Comparison of ENCODE assay signal across 19 cellular contexts in the genomic region with DNA sequence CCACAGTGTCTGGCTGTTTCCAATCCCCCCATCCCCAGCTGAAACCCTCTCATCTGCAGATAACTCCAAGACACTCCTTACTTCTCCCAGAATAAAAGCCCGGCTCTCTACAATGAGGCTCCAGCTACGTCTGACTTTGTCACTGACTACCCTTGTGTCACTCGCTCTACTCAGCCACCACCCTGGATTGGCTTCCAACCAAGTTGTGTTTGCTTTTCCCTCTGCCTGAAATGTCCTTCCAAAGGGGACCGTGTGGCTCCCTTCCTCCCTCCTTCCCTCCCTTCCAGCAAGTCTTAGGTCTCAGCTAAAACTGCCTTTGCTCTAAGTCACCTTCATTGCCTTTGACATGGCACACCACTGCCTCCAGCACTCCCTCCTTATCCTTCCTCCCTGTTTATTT. TPM values are rescaled to one million over a fixed set of nuclear protein-coding genes. Genes with fewer than 3 reads are reported as not detected.
DNase-seq lines count a peak whose midpoint lies in the region; ATAC-seq, FAIRE-seq and TF ChIP-seq lines count a peak whose summit lies in the region.
"Had no signal": no experiment of that assay in that cellular context is flagged by ENCODE, and none has a peak within 500 bp of the region (broad histone marks: within the 10 kb centered on the region; RNA-seq: fewer than 3 reads in every experiment).

No MANE protein-coding gene starts in this region.

- H3K36me3 ChIP-seq in K562 (ENCODE audit: control insufficient read depth, insufficient read depth, low read length) (no peaks in the 10 kb centered on the region), liver (ENCODE audit: control insufficient read depth in 4 of 4, insufficient read depth in 3 of 4, low read depth in 1 of 4, low read length in 3 of 4) (peaks cover 0 to 3% (median 0%) of the 10 kb centered on the region in 4 donors), ovary (no peaks in the 10 kb centered on the region), tibial artery (no peaks in the 10 kb centered on the region)
- H3K36me3 ChIP-seq: brain microvascular endothelial cell, esophagus muscularis mucosa had no signal

- H3K9ac ChIP-seq in K562 (ENCODE audit: insufficient read depth in 1 of 2, low read depth in 2 of 2, low read length in 2 of 2) (no peak overlapping the region), liver (ENCODE audit: low read depth in 1 of 2, low read length in 2 of 2) (peak overlapping the region; percentile 14 to 32)

- no peak for FAIRE-seq in K562 (lab: Jason Lieb, UNC)

- TF ChIP-seq RAD21 in K562 (CRISPR knock-in tag; conservative IDR thresholded peaks at IDR 0.05 in 1 of 2, IDR thresholded peaks at IDR 0.05 in 1 of 2) (no peak), liver (IDR thresholded peaks at IDR 0.05) (peak in 1 of 2 donors; percentile 45)

- CTCF ChIA-PET in K562 (lab: Yijun Ruan, JAX; ENCODE audit: low intra/inter-chr PET ratio) = no interaction called here

- H3K9me3 ChIP-seq in K562 (replicated peaks; ENCODE audit: control insufficient read depth, insufficient read depth, low read depth, low read length) (no peaks in the 10 kb centered on the region), liver (ENCODE audit: control insufficient read depth in 4 of 4, low read length in 3 of 4) (no peaks in the 10 kb centered on the region), ovary (no peaks in the 10 kb centered on the region), tibial artery (peaks cover 0 to 1% (median 0%) of the 10 kb centered on the region in 3 donors)
- H3K9me3 ChIP-seq: esophagus muscularis mucosa had no signal

- peak; percentile 37 for DNase-seq in NCI-H146 (lab: John Stamatoyannopoulos, UW)
- no peak for DNase-seq in NCI-H146 treated with DMSO at 0.1 percent for 48 hours (lab: John Stamatoyannopoulos, UW; ENCODE audit: unreplicated experiment)
- DNase-seq in K562 (ENCODE audit: extremely low read depth in 1 of 4, low spot score in 3 of 4) = no peak
- no peak for DNase-seq in ureter (ENCODE audit: low spot score)
- DNase-seq in ovary = no peak
- no peak for DNase-seq in tibial artery
- DNase-seq: activated CD4-positive, CD25-positive, alpha-beta regulatory T cell; brain microvascular endothelial cell; dermis blood vessel endothelial cell; HFFc6; Kasumi-1; NCI-H1417 treated with DMSO at 0.1 percent for 48 hours; NCI-H226; SIG-M5; stimulated activated CD8-positive, alpha-beta memory T cell treated with anti-CD3 and anti-CD28 coated beads, Interleukin-4, amount 100 ng/mL, for 48 hours had no signal

- H2AFZ ChIP-seq in K562 (ENCODE audit: low read depth, low read length) = peak overlapping the region; percentile 29; the same call in 1 of the 2 replicates

- no peak for ATAC-seq in K562

- H3K27me3 ChIP-seq in K562 (ENCODE audit: control insufficient read depth in 2 of 2, insufficient read depth in 2 of 2, low read length in 2 of 2) = peaks cover 0 to 5% of the 10 kb centered on the region in 2 experiments; a peak in 1 of 5 replicates
- no peaks in the 10 kb centered on the region for H3K27me3 ChIP-seq in liver (ENCODE audit: control insufficient read depth in 4 of 4, insufficient read depth in 4 of 4, low read length in 3 of 4)
- no peaks in the 10 kb centered on the region for H3K27me3 ChIP-seq in ovary
- H3K27me3 ChIP-seq in tibial artery = no peaks in the 10 kb centered on the region
- H3K27me3 ChIP-seq: brain microvascular endothelial cell had no signal

- H3K9me1 ChIP-seq in K562 (ENCODE audit: control insufficient read depth, insufficient read depth, low read length) = no peaks in the 10 kb centered on the region

- in situ Hi-C loops in K562 (cut with MboI) = no loop called here

- TF ChIP-seq POLR2A in K562 (conservative IDR thresholded peaks at IDR 0.05) (no peak), ovary (IDR thresholded peaks at IDR 0.05) (no peak)

- intact Hi-C loops in K562 (cut with micrococcal nuclease) = no loop called here
- intact Hi-C loops in ovary (cut with DNase I) = no loop called here
- intact Hi-C loops in tibial artery (cut with DNase I; ENCODE audit: low total_unique reads) = no loop called here

- BruUV-seq in K562 (replicated peaks; lab: Mats Ljungman, UMichigan) = no TSS peak

- peaks cover 2 to 3% of the 10 kb centered on the region in 2 experiments; a peak in 2 of 5 replicates for H3K4me1 ChIP-seq in K562 (replicated peaks in 1 of 2; ENCODE audit: control insufficient read depth in 2 of 2, insufficient read depth in 2 of 2, low read length in 2 of 2)
- peaks cover 9 to 39% (median 27%) of the 10 kb centered on the region in 4 donors for H3K4me1 ChIP-seq in liver (ENCODE audit: control insufficient read depth in 4 of 4, insufficient read depth in 4 of 4, low read length in 3 of 4)
- no peaks in the 10 kb centered on the region for H3K4me1 ChIP-seq in ovary (ENCODE audit: insufficient read depth)
- peaks cover 0 to 7% (median 0%) of the 10 kb centered on the region in 4 donors for H3K4me1 ChIP-seq in tibial artery
- H3K4me1 ChIP-seq: esophagus muscularis mucosa had no signal

- no peak overlapping the region for H3K27ac ChIP-seq in K562 (ENCODE audit: extremely low read depth, low read depth, low read length)
- peak overlapping the region; percentile 81 to 93 for H3K27ac ChIP-seq in liver (ENCODE audit: low read depth in 1 of 2, low read length in 2 of 2)
- peak overlapping the region; percentile 71 for H3K27ac ChIP-seq in temporal lobe (ENCODE audit: low read depth, low read length)
- H3K27ac ChIP-seq in ovary = no peak overlapping the region
- no peak overlapping the region for H3K27ac ChIP-seq in tibial artery
- H3K27ac ChIP-seq: brain microvascular endothelial cell, esophagus muscularis mucosa had no signal

- H3K4me3 ChIP-seq in K562 (no peak overlapping the region), liver (ENCODE audit: low read depth in 1 of 3, low read length in 3 of 3) (no peak overlapping the region), ovary (no peak overlapping the region), tibial artery (no peak overlapping the region)
- H3K4me3 ChIP-seq: esophagus muscularis mucosa, smooth muscle cell had no signal

- 33% methylated on average over 4 of the region's 4 CpGs for WGBS in K562 (ENCODE audit: insufficient coverage, low coverage, missing lambda C conversion rate)
- WGBS in liver = 36% methylated on average over 4 of the region's 4 CpGs
- 87 to 95% (median 90%) methylated on average over 4 of the region's 4 CpGs for WGBS in ovary, 3 donors

- H4K20me1 ChIP-seq in K562 (replicated peaks; ENCODE audit: control insufficient read depth, insufficient read depth, low read length) = no peaks in the 10 kb centered on the region

- POLR2A ChIA-PET in K562 (lab: Yijun Ruan, JAX) = interaction anchor here (0.7 to 1.3 kb wide), 2 partner anchors 9 to 15 kb away, joined by 3 read pairs; no protein-coding TSS in a partner anchor

- no peak overlapping the region for H3K4me2 ChIP-seq in K562 (ENCODE audit: insufficient read depth, low read length)
- H3K4me2 ChIP-seq: smooth muscle cell had no signal

- no peaks in the 10 kb centered on the region for H3K79me2 ChIP-seq in K562 (ENCODE audit: control insufficient read depth, insufficient read depth, low read length)

- TF ChIP-seq CTCF in K562 (IDR thresholded peaks at IDR 0.05 in 2 of 3, conservative IDR thresholded peaks at IDR 0.05 in 1 of 3; ENCODE audit: insufficient read depth in 2 of 3, low read depth in 1 of 3, low read length in 3 of 3) = no peak
- no peak for TF ChIP-seq CTCF in liver (IDR thresholded peaks at IDR 0.05; ENCODE audit: low read depth, low read length, missing input control)
- TF ChIP-seq CTCF in ovary (IDR thresholded peaks at IDR 0.05) = no peak
- TF ChIP-seq CTCF in tibial artery (IDR thresholded peaks at IDR 0.05) = no peak

- TF ChIP-seq EP300 in K562 (IDR thresholded peaks at IDR 0.05; ENCODE audit: low read length) (no peak), ovary (IDR thresholded peaks at IDR 0.05) (no peak)

TF ChIP-seq in K562, 482 proteins besides CTCF, POLR2A, EP300 and RAD21 (continues in another document):
- no peak for TF ChIP-seq POLR3A (IDR thresholded peaks at IDR 0.05; ENCODE audit: borderline replicate concordance, extremely low read depth, insufficient read depth, insufficient read length)

TF ChIP-seq in liver, 16 proteins besides CTCF, POLR2A, EP300 and RAD21 (continues in another document):
- TF ChIP-seq YY1 (IDR thresholded peaks at IDR 0.05) = peak; percentile 74

RNA-seq across cellular contexts. Expression of a gene that starts 42.8 kb away (rescaled TPM):
- not detected in 2 replicates for total RNA-seq in K562 (2011; cell fraction: chromatin; rRNA removed; ENCODE audit: low replicate concordance)
- total RNA-seq in K562 (2011; cell fraction: nucleolus; rRNA removed) = not detected in 2 replicates
- not detected in 2 replicates for total RNA-seq in K562 (2011; cell fraction: nucleoplasm; rRNA removed)
- total RNA-seq in K562 (2014; rRNA removed) (not detected in 2 replicates), K562 (2014; rRNA removed; fragmentation: Illumina TruSeq; extraction: Trizol) (not detected in 2 replicates), K562 (2015; rRNA removed; fragmentation: Illumina TruSeq; extraction: Trizol) (0.60 TPM in 1 of 2 replicates, not detected in the other), K562 (2021) (0.69 and 0.76 TPM in 2 replicates), liver (10 to 100 TPM; 63.3 to 69.3 TPM), temporal lobe (2.2 TPM), ureter (428 TPM), ovary (100 to 1,000 TPM in 1 of 7 donors, 10 to 100 TPM in 2, 1 to 10 TPM in 4; 1.1 to 118 (median 9.1) TPM)
- polyA plus RNA-seq in K562 (2011; rRNA removed) (not detected in 2 replicates), K562 (2014; fragmentation: Illumina TruSeq; extraction: Trizol) (not detected in 2 replicates), K562 (2014; fragmentation: Nextera tagmentation; extraction: Ambion mirVana) (under 1 TPM in 1 of 2 experiments, not detected in 1; 0.01 TPM), K562 (2014; rRNA removed) (not detected in 2 replicates), liver (10 to 100 TPM; 21.8 to 37.2 TPM), ovary (10 to 100 TPM in 1 of 2 donors, 1 to 10 TPM in 1; 1.1 to 10.5 TPM)
- polyA plus RNA-seq in K562 (2011; cell fraction: cytosol; rRNA removed) = 0.07 TPM in 1 of 2 replicates, not detected in the other
- 0.04 TPM in 1 of 2 replicates, not detected in the other for polyA plus RNA-seq in K562 (2011; cell fraction: nucleus; rRNA removed)
- 0.10 and 0.11 TPM in 2 replicates for polyA plus RNA-seq in K562 (2012)
- polyA minus RNA-seq in K562 (2011; rRNA and poly(A)+ RNA removed) = not detected in 2 replicates
- not detected in 2 replicates for polyA minus RNA-seq in K562 (2011; cell fraction: cytosol; rRNA and poly(A)+ RNA removed)
- not detected in 2 replicates for polyA minus RNA-seq in K562 (2011; cell fraction: nucleus; rRNA and poly(A)+ RNA removed)

Comparison
In these comparisons a context has a peak if more than half of its experiments do, and no peak if none do; other contexts are left out.
1. H3K27ac ChIP-seq: peak in liver (2 of 2) and temporal lobe (single experiment); none in K562 (single experiment), ovary (0 of 2) and tibial artery (0 of 2).
2. H3K9ac ChIP-seq: peak in liver (2 of 2); none in K562 (0 of 2).